In genomic region chr13:20594276-20594675, GRCh38 we compare ENCODE assay signal across 25 cellular contexts.
"Had no signal": no experiment of that assay in that cellular context is flagged by ENCODE, and none has a peak within 500 bp of the region (broad histone marks: within the 10 kb centered on the region; RNA-seq: fewer than 3 reads in every experiment).

No MANE protein-coding gene starts in this region.

- H3K27ac ChIP-seq: neutrophil, pancreas, prostate gland, right lobe of liver, sigmoid colon, stomach, thoracic aorta, thyroid gland, tibial nerve, upper lobe of left lung, vagina had no signal

- ATAC-seq: naive thymus-derived CD4-positive, alpha-beta T cell; natural killer cell; pancreas; right cardiac atrium; right lobe of liver; stimulated activated effector memory CD8-positive, alpha-beta T cell treated with anti-CD3 and anti-CD28 coated beads, Interleukin-12 subunit alpha, Interleukin-12 subunit beta, amount 100 ng/mL, for 72 hours; stimulated activated naive B cell treated with anti-CD40 and anti-IgM and Interleukin-4, amounts not matched to agents 10 μg/mL and 1 μg/mL and 100 μg/mL, for 72 hours had no signal

- DNase-seq: naive thymus-derived CD4-positive, alpha-beta T cell; natural killer cell; nucleus accumbens; pancreas; right cardiac atrium; right lobe of liver; sigmoid colon; small intestine; stimulated activated CD4-positive, alpha-beta T cell treated with anti-CD3 and anti-CD28 coated beads, Interleukin-15, amount 100 ng/mL, for 24 hours; stimulated activated CD4-positive, alpha-beta T cell treated with anti-CD3 and anti-CD28 coated beads, Interleukin-2, amount 100 ng/mL, for 24 hours; stimulated activated CD4-positive, alpha-beta T cell treated with anti-CD3 and anti-CD28 coated beads, Interleukin-2, amount 100 ng/mL, for 48 hours; stimulated activated CD4-positive, alpha-beta T cell treated with anti-CD3 and anti-CD28 coated beads, Interleukin-4, amount 100 ng/mL, for 24 hours; stimulated activated naive B cell treated with anti-CD40 and anti-IgM and Interleukin-4, amounts not matched to agents 10 μg/mL and 1 μg/mL and 100 μg/mL, for 72 hours; stimulated activated naive CD4-positive, alpha-beta T cell treated with Interleukin-2 at 50 U/mL for 16 hours; stomach; thyroid gland; trophoblast cell; upper lobe of left lung had no signal

- FAIRE-seq: pancreas, small intestine, urothelium cell line had no signal
